In the genomic region with DNA sequence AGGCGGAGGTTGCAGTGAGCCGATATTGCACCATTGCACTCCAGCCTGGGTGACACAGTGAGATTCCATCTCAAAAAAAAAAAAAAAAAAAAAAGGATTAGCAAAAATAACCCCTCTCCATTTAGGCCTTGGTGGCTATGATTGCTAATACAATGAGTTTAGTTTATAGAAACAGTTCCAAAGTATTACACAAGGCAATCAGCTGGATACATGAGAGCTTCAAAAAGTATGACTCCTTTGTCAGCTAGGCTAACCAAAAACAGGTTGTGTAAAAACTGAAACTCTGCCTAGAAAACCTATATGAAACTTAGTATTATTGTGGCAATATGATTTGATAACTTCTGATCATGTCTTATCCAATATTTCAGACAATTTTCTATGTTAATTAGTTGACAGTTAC, we compare ENCODE assay signal across 30 cellular contexts. TPM values are rescaled to one million over a fixed set of nuclear protein-coding genes. Genes with fewer than 3 reads are reported as not detected.
DNase-seq lines count a peak whose midpoint lies in the region; ATAC-seq, FAIRE-seq and TF ChIP-seq lines count a peak whose summit lies in the region.
"Had no signal": no experiment of that assay in that cellular context is flagged by ENCODE, and none has a peak within 500 bp of the region (broad histone marks: within the 10 kb centered on the region; RNA-seq: fewer than 3 reads in every experiment).

No MANE protein-coding gene starts in this region.

- no peaks in the 10 kb centered on the region for H3K36me3 Mint-ChIP-seq in activated naive CD8-positive, alpha-beta T cell treated with anti-CD3 and anti-CD28 coated beads for 36 hours
- H3K36me3 Mint-ChIP-seq: natural killer cell treated with Interleukin-12 subunit alpha and Interleukin-12 subunit beta and Interleukin-15 and Interleukin-18, amount 100 ng/mL, for 72 hours had no signal

- peaks cover 4% of the 10 kb centered on the region for H3K4me1 ChIP-seq in mammary epithelial cell (ENCODE audit: insufficient read depth, low read length)
- H3K4me1 ChIP-seq: adrenal gland, BLaER1, thyroid gland, vagina had no signal

- DNase-seq in AG04450 (ENCODE audit: low read depth, low spot score) (peak; percentile 50), GM04504 (ENCODE audit: low read depth) (peak; percentile 29), mammary epithelial cell (peak; percentile 46), fibroblast of the aortic adventitia (ENCODE audit: low read depth) (peak; percentile 84), H54 (ENCODE audit: insufficient read length, low spot score) (no peak), NCI-H345 treated with DMSO at 0.1 percent for 48 hours (lab: John Stamatoyannopoulos, UW; ENCODE audit: unreplicated experiment) (no peak)
- no peak for DNase-seq in activated naive CD8-positive, alpha-beta T cell treated with anti-CD3 and anti-CD28 coated beads for 36 hours
- DNase-seq: activated CD4-positive, alpha-beta T cell treated with anti-CD3 and anti-CD28 coated beads, Interleukin-2, amount 10 ng/mL, durations not matched to agents 24 days and 14 days; activated T-cell treated with anti-CD3 and anti-CD28 coated beads, Interleukin-2, amount 50 U/mL, for 4 hours; adrenal gland; brain microvascular endothelial cell; effector memory CD4-positive, alpha-beta T cell; GDM1; NCI-H1048; NCI-H187; NCI-H2171 treated with DMSO at 0.1 percent for 48 hours; NCI-H524 treated with DMSO at 0.1 percent for 48 hours; NK-92 treated with Interleukin-12 subunit alpha and Interleukin-12 subunit beta, amount 100 ng/mL, for 24 hours; PC-3; Right ventricle myocardium superior; small intestine; stimulated activated naive CD8-positive, alpha-beta T cell treated with anti-CD3 and anti-CD28 coated beads, Interleukin-15, amount 100 ng/mL, for 72 hours; T1000; thyroid gland had no signal

- no peak overlapping the region for H3K4me2 ChIP-seq in mammary epithelial cell (ENCODE audit: insufficient read depth, low read depth, low read length)
- H3K4me2 ChIP-seq: BLaER1 had no signal

- no peaks in the 10 kb centered on the region for H3K27me3 Mint-ChIP-seq in activated naive CD8-positive, alpha-beta T cell treated with anti-CD3 and anti-CD28 coated beads for 36 hours
- H3K27me3 Mint-ChIP-seq: activated CD4-positive, alpha-beta T cell treated with anti-CD3 and anti-CD28 coated beads, Interleukin-2, amount 10 ng/mL, durations not matched to agents 24 days and 14 days; stimulated activated naive CD8-positive, alpha-beta T cell treated with anti-CD3 and anti-CD28 coated beads, Interleukin-15, amount 100 ng/mL, for 72 hours had no signal

- no peaks in the 10 kb centered on the region for H4K20me1 ChIP-seq in mammary epithelial cell (ENCODE audit: insufficient read depth, low read length)
- H4K20me1 ChIP-seq: BLaER1 had no signal

- POLR2A ChIA-PET in AG04450 (lab: Yijun Ruan, JAX), result interaction anchor here (0.6 to 0.7 kb wide), 3 partner anchors 12 to 769 kb away, joined by 5 to 10 read pairs (median 5); no protein-coding TSS in a partner anchor

- in situ Hi-C loops in mammary epithelial cell (cut with MboI; ENCODE audit: low sequenced_read_pairs in 2 of 2), result no loop called here

- no CpG with 5 or more reads among the region's 2 CpGs for WGBS in mammary epithelial cell (ENCODE audit: low coverage, missing lambda C conversion rate)

- no peak overlapping the region for H2AFZ ChIP-seq in mammary epithelial cell (ENCODE audit: low read depth, low read length)

- no peaks in the 10 kb centered on the region for H3K36me3 ChIP-seq in mammary epithelial cell (ENCODE audit: insufficient read depth, low read length)
- H3K36me3 ChIP-seq: adrenal gland, BLaER1, brain microvascular endothelial cell, thyroid gland, vagina had no signal

- H3K27ac ChIP-seq in AG04450 (ENCODE audit: low read depth, low read length) (no peak overlapping the region), mammary epithelial cell (ENCODE audit: insufficient read depth, low read depth, low read length) (no peak overlapping the region)
- H3K27ac ChIP-seq: adrenal gland, BLaER1, brain microvascular endothelial cell, thyroid gland, vagina had no signal

- TF ChIP-seq CTCF in AG04450 (IDR thresholded peaks at IDR 0.05; ENCODE audit: low read depth, low read length), result no peak
- no peak for TF ChIP-seq CTCF in mammary epithelial cell (conservative IDR thresholded peaks at IDR 0.05 in 1 of 2, IDR thresholded peaks at IDR 0.05 in 1 of 2; ENCODE audit: extremely low read depth in 1 of 2, insufficient read depth in 1 of 2, low read depth in 1 of 2, low read length in 2 of 2)
- TF ChIP-seq CTCF in fibroblast of the aortic adventitia (IDR thresholded peaks at IDR 0.05; ENCODE audit: insufficient read depth, low read length), result no peak

- no peaks in the 10 kb centered on the region for H3K9me3 ChIP-seq in AG04450 (ENCODE audit: control insufficient read depth, insufficient read depth, low read length)
- H3K9me3 ChIP-seq in mammary epithelial cell (replicated peaks; ENCODE audit: insufficient read depth, low read length), result no peaks in the 10 kb centered on the region
- H3K9me3 ChIP-seq: adrenal gland, BLaER1, thyroid gland, vagina had no signal

- dilution Hi-C loops in mammary epithelial cell (cut with HindIII; ENCODE audit: low sequenced_read_pairs), result no loop called here

- no peak overlapping the region for H3K4me3 Mint-ChIP-seq in activated naive CD8-positive, alpha-beta T cell treated with anti-CD3 and anti-CD28 coated beads for 36 hours
- H3K4me3 Mint-ChIP-seq: activated CD4-positive, alpha-beta T cell treated with anti-CD3 and anti-CD28 coated beads, Interleukin-2, amount 10 ng/mL, durations not matched to agents 24 days and 14 days; activated T-cell treated with anti-CD3 and anti-CD28 coated beads, Interleukin-2, amount 50 U/mL, for 4 hours; natural killer cell treated with Interleukin-12 subunit alpha and Interleukin-12 subunit beta and Interleukin-15 and Interleukin-18, amount 100 ng/mL, for 72 hours; stimulated activated naive CD8-positive, alpha-beta T cell treated with anti-CD3 and anti-CD28 coated beads, Interleukin-15, amount 100 ng/mL, for 72 hours had no signal

- no peak overlapping the region for H3K9ac ChIP-seq in mammary epithelial cell (ENCODE audit: insufficient read depth, low read length)
- H3K9ac ChIP-seq: BLaER1 had no signal

- H3K79me2 ChIP-seq in mammary epithelial cell (ENCODE audit: insufficient read depth, low read length), result no peaks in the 10 kb centered on the region

- H3K9me3 Mint-ChIP-seq in activated naive CD8-positive, alpha-beta T cell treated with anti-CD3 and anti-CD28 coated beads for 36 hours, result no peaks in the 10 kb centered on the region
- H3K9me3 Mint-ChIP-seq: activated CD4-positive, alpha-beta T cell treated with anti-CD3 and anti-CD28 coated beads, Interleukin-2, amount 10 ng/mL, durations not matched to agents 24 days and 14 days; activated T-cell treated with anti-CD3 and anti-CD28 coated beads, Interleukin-2, amount 50 U/mL, for 4 hours; natural killer cell treated with Interleukin-12 subunit alpha and Interleukin-12 subunit beta and Interleukin-15 and Interleukin-18, amount 100 ng/mL, for 72 hours; stimulated activated naive CD8-positive, alpha-beta T cell treated with anti-CD3 and anti-CD28 coated beads, Interleukin-15, amount 100 ng/mL, for 72 hours had no signal

- H3K4me1 Mint-ChIP-seq in activated naive CD8-positive, alpha-beta T cell treated with anti-CD3 and anti-CD28 coated beads for 36 hours, result no peaks in the 10 kb centered on the region
- H3K4me1 Mint-ChIP-seq: activated CD4-positive, alpha-beta T cell treated with anti-CD3 and anti-CD28 coated beads, Interleukin-2, amount 10 ng/mL, durations not matched to agents 24 days and 14 days; stimulated activated naive CD8-positive, alpha-beta T cell treated with anti-CD3 and anti-CD28 coated beads, Interleukin-15, amount 100 ng/mL, for 72 hours had no signal

- intact Hi-C loops in mammary epithelial cell (cut with micrococcal nuclease), result no loop called here

- no TSS peak for BruUV-seq in mammary epithelial cell (replicated peaks; lab: Mats Ljungman, UMichigan)

- no peaks in the 10 kb centered on the region for H3K27me3 ChIP-seq in AG04450 (ENCODE audit: control insufficient read depth, insufficient read depth, low read length)
- H3K27me3 ChIP-seq in mammary epithelial cell (ENCODE audit: insufficient read depth, low read length), result no peaks in the 10 kb centered on the region
- H3K27me3 ChIP-seq: adrenal gland, BLaER1, brain microvascular endothelial cell, thyroid gland, vagina had no signal

- CTCF ChIA-PET in AG04450 (lab: Charles Lee), result interaction anchor here (1.0 to 1.5 kb wide), 2 partner anchors 40 to 57 kb away, joined by 4 to 5 read pairs; a partner anchor contains a TSS
- CTCF ChIA-PET in mammary epithelial cell (lab: Charles Lee; ENCODE audit: low non-redundant PET), result interaction anchor here (0.6 kb wide), 1 partner anchor 199 kb away, joined by 9 read pairs; no protein-coding TSS in a partner anchor

- no peak overlapping the region for H3K27ac Mint-ChIP-seq in activated naive CD8-positive, alpha-beta T cell treated with anti-CD3 and anti-CD28 coated beads for 36 hours
- H3K27ac Mint-ChIP-seq: activated CD4-positive, alpha-beta T cell treated with anti-CD3 and anti-CD28 coated beads, Interleukin-2, amount 10 ng/mL, durations not matched to agents 24 days and 14 days; natural killer cell treated with Interleukin-12 subunit alpha and Interleukin-12 subunit beta and Interleukin-15 and Interleukin-18, amount 100 ng/mL, for 72 hours; stimulated activated naive CD8-positive, alpha-beta T cell treated with anti-CD3 and anti-CD28 coated beads, Interleukin-15, amount 100 ng/mL, for 72 hours had no signal

- H3K4me3 ChIP-seq in AG04450 (ENCODE audit: low read depth, low read length) (no peak overlapping the region), mammary epithelial cell (replicated peaks in 1 of 3; ENCODE audit: insufficient read depth in 1 of 3, low read depth in 2 of 3, low read length in 3 of 3) (no peak overlapping the region), fibroblast of the aortic adventitia (ENCODE audit: low read depth, low read length) (no peak overlapping the region)
- H3K4me3 ChIP-seq: adrenal gland, BLaER1, thyroid gland, vagina had no signal

- FAIRE-seq in H54 (lab: Jason Lieb, UNC), result no peak
- FAIRE-seq: colon, keratinocyte, small intestine had no signal

- no peak for ATAC-seq in HG02938 (IDR thresholded peaks at IDR 0.05; ENCODE audit: unreplicated experiment)
- ATAC-seq: activated T-cell treated with anti-CD3 and anti-CD28 coated beads, Interleukin-2, amount 50 U/mL, for 4 hours; natural killer cell treated with Interleukin-12 subunit alpha and Interleukin-12 subunit beta and Interleukin-15 and Interleukin-18, amount 100 ng/mL, for 72 hours; PC-3; stimulated activated naive CD8-positive, alpha-beta T cell treated with anti-CD3 and anti-CD28 coated beads, Interleukin-15, amount 100 ng/mL, for 72 hours had no signal

- TF ChIP-seq POLR2A in H54 (IDR thresholded peaks at IDR 0.05; ENCODE audit: low read depth, low read length), result no peak

RNA-seq across cellular contexts. Expression of a gene that starts 57.2 kb away (rescaled TPM):
- polyA plus RNA-seq in AG04450 (2011; rRNA removed), result 11.7 and 12.5 TPM in 2 replicates
- polyA minus RNA-seq in AG04450 (2011; rRNA and poly(A)+ RNA removed), result 9.7 and 13.3 TPM in 2 replicates
- total RNA-seq in mammary epithelial cell, result 100 to 1,000 TPM in 1 of 2 donors, 10 to 100 TPM in 1; 12.3 to 138 TPM
- 72.6 TPM for polyA plus RNA-seq in mammary epithelial cell
- polyA minus RNA-seq in mammary epithelial cell, result 41.0 TPM
- total RNA-seq in fibroblast of the aortic adventitia (ENCODE audit: low replicate concordance), result 1.9 and 6.7 TPM in 2 replicates
- 1 to 10 TPM; 2.3 to 2.9 TPM for total RNA-seq in activated naive CD8-positive, alpha-beta T cell treated with anti-CD3 and anti-CD28 coated beads for 36 hours

RNA-seq across cellular contexts. Expression of a gene that starts 57.6 kb away (rescaled TPM):
- polyA plus RNA-seq in AG04450 (2011; rRNA removed) (22.3 and 31.1 TPM in 2 replicates), mammary epithelial cell (33.3 TPM)
- polyA minus RNA-seq in AG04450 (2011; rRNA and poly(A)+ RNA removed), result 1.9 and 3.7 TPM in 2 replicates
- total RNA-seq in mammary epithelial cell (10 to 100 TPM; 17.8 to 45.4 TPM), fibroblast of the aortic adventitia (ENCODE audit: low replicate concordance) (9.6 and 18.2 TPM in 2 replicates)
- polyA minus RNA-seq in mammary epithelial cell, result 2.8 TPM
- 10 to 100 TPM; 36.8 to 38.1 TPM for total RNA-seq in activated naive CD8-positive, alpha-beta T cell treated with anti-CD3 and anti-CD28 coated beads for 36 hours

Comparison
In these comparisons a context has a peak if more than half of its experiments do, and no peak if none do; other contexts are left out.
1. DNase-seq: peak in AG04450 (single experiment), GM04504 (single experiment), mammary epithelial cell (single experiment) and fibroblast of the aortic adventitia (single experiment); none in activated naive CD8-positive, alpha-beta T cell treated with anti-CD3 and anti-CD28 coated beads for 36 hours (single experiment), H54 (single experiment) and NCI-H345 treated with DMSO at 0.1 percent for 48 hours (single experiment).